In the genomic region with DNA sequence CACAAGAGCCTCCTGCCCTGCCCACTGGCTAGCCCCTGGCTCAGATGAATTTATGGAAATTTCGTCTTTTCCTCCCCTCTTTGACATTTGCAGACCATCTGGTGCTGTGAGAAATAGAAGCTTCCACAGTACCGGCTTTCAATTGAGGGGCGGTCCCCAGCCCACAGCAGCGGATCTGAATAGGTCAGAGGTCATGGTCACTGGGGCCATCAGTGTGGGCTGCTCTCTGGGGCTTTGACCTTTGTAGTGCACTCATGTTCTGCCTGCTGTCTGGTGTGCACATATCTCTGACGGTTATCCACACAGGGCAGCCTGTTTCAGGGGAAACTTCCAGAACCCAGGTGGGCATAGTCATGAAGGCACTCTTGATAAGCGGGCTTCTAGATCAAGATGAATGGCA, we compare ENCODE assay signal across 38 cellular contexts. TPM values are rescaled to one million over a fixed set of nuclear protein-coding genes. Genes with fewer than 3 reads are reported as not detected.
"Had no signal": no experiment of that assay in that cellular context is flagged by ENCODE, and none has a peak within 500 bp of the region (broad histone marks: within the 10 kb centered on the region; RNA-seq: fewer than 3 reads in every experiment).

No MANE protein-coding gene starts in this region.

- H3K4me2 ChIP-seq: PC-9 had no signal

- H2AFZ ChIP-seq: PC-9 had no signal

- H3K4me3 Mint-ChIP-seq: activated CD4-positive, alpha-beta memory T cell treated with anti-CD3 and anti-CD28 coated beads, Interleukin-2, amount 10 ng/mL, durations not matched to agents 7 days and 5 days; activated CD8-positive, alpha-beta memory T cell treated with anti-CD3 and anti-CD28 coated beads, Interleukin-2, amount 10 ng/mL, durations not matched to agents 7 days and 5 days; activated naive CD8-positive, alpha-beta T cell treated with anti-CD3 and anti-CD28 coated beads for 36 hours; activated T-helper 17 cell treated with anti-CD3 and anti-CD28 coated beads, Interleukin-2, amount 50 U/mL, for 72 hours had no signal

- H3K4me1 Mint-ChIP-seq: activated CD4-positive, alpha-beta memory T cell treated with anti-CD3 and anti-CD28 coated beads, Interleukin-2, amount 10 ng/mL, durations not matched to agents 7 days and 5 days; activated T-helper 17 cell treated with anti-CD3 and anti-CD28 coated beads, Interleukin-2, amount 50 U/mL, for 72 hours had no signal

- H3K27ac ChIP-seq: PC-9, RWPE1, WERI-Rb-1 had no signal

- DNase-seq: activated CD4-positive, alpha-beta memory T cell treated with anti-CD3 and anti-CD28 coated beads, Interleukin-2, amount 10 ng/mL, durations not matched to agents 7 days and 5 days; activated CD4-positive, alpha-beta T cell treated with anti-CD3 and anti-CD28 coated beads for 1 hour; activated CD4-positive, alpha-beta T cell treated with anti-CD3 and anti-CD28 coated beads for 48 hours; activated CD4-positive, CD25-positive, alpha-beta regulatory T cell; activated CD8-positive, alpha-beta memory T cell treated with anti-CD3 and anti-CD28 coated beads for 24 hours; activated CD8-positive, alpha-beta memory T cell treated with anti-CD3 and anti-CD28 coated beads, Interleukin-2, amount 10 ng/mL, durations not matched to agents 7 days and 5 days; activated CD8-positive, alpha-beta memory T cell treated with anti-CD3 and anti-CD28 coated beads, Interleukin-2, amount 50 U/mL, for 48 hours; activated effector memory CD4-positive, alpha-beta T cell treated with anti-CD3 and anti-CD28 coated beads, Interleukin-2, amount 50 U/mL, for 16 hours; activated naive CD4-positive, alpha-beta T cell; activated naive CD4-positive, alpha-beta T cell treated with anti-CD3 and anti-CD28 coated beads, Interleukin-2, amount 50 U/mL, for 16 hours; activated naive CD8-positive, alpha-beta T cell treated with anti-CD3 and anti-CD28 coated beads for 36 hours; activated T-cell treated with anti-CD3 and anti-CD28 coated beads, Interleukin-2, amount 50 U/mL, for 48 hours; amniotic stem cell; aorta; NCI-H1092 treated with DMSO at 0.1 percent for 48 hours; NCI-H1417; NCI-H146; NCI-H187; NCI-H2029 treated with DMSO at 0.1 percent for 48 hours; NCI-H2107; NCI-H2171; NCI-H510A; NCI-H526; NCI-H748 treated with DMSO at 0.1 percent for 48 hours; PC-9; SIG-M5; SW 1271; T1000; WERI-Rb-1 had no signal

- H3K4me3 ChIP-seq: PC-9 had no signal

- H3K36me3 Mint-ChIP-seq: activated CD8-positive, alpha-beta memory T cell treated with anti-CD3 and anti-CD28 coated beads, Interleukin-2, amount 10 ng/mL, durations not matched to agents 7 days and 5 days; activated naive CD8-positive, alpha-beta T cell treated with anti-CD3 and anti-CD28 coated beads for 36 hours had no signal

- ATAC-seq: activated CD8-positive, alpha-beta memory T cell treated with anti-CD3 and anti-CD28 coated beads, Interleukin-2, amount 10 ng/mL, durations not matched to agents 7 days and 5 days; activated T-helper 17 cell treated with anti-CD3 and anti-CD28 coated beads, Interleukin-2, amount 50 U/mL, for 72 hours; Right ventricle myocardium inferior; SK-N-SH treated with all-trans-retinoic acid at 6 μM for 48 hours had no signal

- H3K27ac Mint-ChIP-seq: activated CD4-positive, alpha-beta memory T cell treated with anti-CD3 and anti-CD28 coated beads, Interleukin-2, amount 10 ng/mL, durations not matched to agents 7 days and 5 days; activated CD8-positive, alpha-beta memory T cell treated with anti-CD3 and anti-CD28 coated beads, Interleukin-2, amount 10 ng/mL, durations not matched to agents 7 days and 5 days; activated naive CD8-positive, alpha-beta T cell treated with anti-CD3 and anti-CD28 coated beads for 36 hours; activated T-helper 17 cell treated with anti-CD3 and anti-CD28 coated beads, Interleukin-2, amount 50 U/mL, for 72 hours had no signal

- H3K9me3 Mint-ChIP-seq: activated CD4-positive, alpha-beta memory T cell treated with anti-CD3 and anti-CD28 coated beads, Interleukin-2, amount 10 ng/mL, durations not matched to agents 7 days and 5 days; activated naive CD8-positive, alpha-beta T cell treated with anti-CD3 and anti-CD28 coated beads for 36 hours; activated T-helper 17 cell treated with anti-CD3 and anti-CD28 coated beads, Interleukin-2, amount 50 U/mL, for 72 hours had no signal

- H3K36me3 ChIP-seq: WERI-Rb-1 had no signal

- FAIRE-seq: RCC 7860 had no signal

RNA-seq across cellular contexts. Expression of gene RFLNA, which starts 2.5 kb away (rescaled TPM):
- total RNA-seq: activated CD4-positive, alpha-beta memory T cell treated with anti-CD3 and anti-CD28 coated beads, Interleukin-2, amount 10 ng/mL, durations not matched to agents 7 days and 5 days; activated CD8-positive, alpha-beta memory T cell treated with anti-CD3 and anti-CD28 coated beads, Interleukin-2, amount 10 ng/mL, durations not matched to agents 7 days and 5 days; activated naive CD8-positive, alpha-beta T cell treated with anti-CD3 and anti-CD28 coated beads for 36 hours; activated T-helper 17 cell treated with anti-CD3 and anti-CD28 coated beads, Interleukin-2, amount 50 U/mL, for 72 hours; OCI-LY7; PC-9; SK-MEL-5; T-helper 1 cell treated with Interleukin-12 subunit alpha and Interleukin-12 subunit beta and Interleukin-4 antibody, amounts not matched to agents 30 ng/mL and 1 ng/mL, for 36 hours; T-helper 2 cell treated with Interferon-gamma antibody and Interleukin-4, amounts not matched to agents 100 ng/mL and 5 ng/mL, for 36 hours had no signal
